In the genomic region with DNA sequence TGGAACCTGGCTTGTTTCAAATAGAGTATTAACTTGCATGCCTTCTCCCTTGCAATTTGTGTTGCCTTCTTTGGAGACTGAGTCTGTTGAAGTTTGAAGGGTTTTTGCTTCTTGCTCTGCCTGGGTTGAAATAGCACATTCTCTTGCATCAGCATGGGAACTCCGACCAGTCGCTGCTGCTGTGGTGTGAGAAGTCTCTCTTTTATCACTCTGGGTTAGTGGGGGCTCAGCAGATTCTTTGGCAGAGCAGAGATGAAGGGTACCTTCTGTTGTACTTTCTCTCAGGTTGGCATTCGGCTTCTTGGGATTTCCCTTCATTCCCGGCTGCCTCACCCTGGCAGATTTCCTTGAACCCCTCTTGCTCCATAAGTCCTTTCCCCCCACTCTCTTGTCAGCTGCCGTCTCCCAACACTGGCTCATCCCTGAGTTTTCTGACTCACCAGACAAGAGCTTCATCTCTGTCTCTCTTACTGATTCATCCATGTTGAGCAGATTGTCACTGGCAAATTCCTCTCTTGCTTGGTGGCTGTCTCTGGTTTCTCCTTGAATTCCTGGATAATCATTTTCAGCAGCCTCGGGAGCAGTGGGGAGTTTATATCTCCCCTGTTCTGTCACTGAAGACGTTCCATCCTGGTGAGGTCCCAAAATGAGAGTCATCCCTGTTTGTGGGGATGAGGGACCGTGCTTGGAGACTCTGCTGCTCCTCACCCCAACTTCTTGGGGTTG, we compare ENCODE assay signal across 8 cellular contexts. TPM values are rescaled to one million over a fixed set of nuclear protein-coding genes. Genes with fewer than 3 reads are reported as not detected.
DNase-seq lines count a peak whose midpoint lies in the region; ATAC-seq and TF ChIP-seq lines count a peak whose summit lies in the region.

No MANE protein-coding gene starts in this region.

- no peak overlapping the region for H3K9ac ChIP-seq in PC-3 (ENCODE audit: low read length)

- TF ChIP-seq CTCF in PC-3 (conservative IDR thresholded peaks at IDR 0.05; ENCODE audit: low read depth, low read length) = no peak

- H4K20me1 ChIP-seq in PC-3 (ENCODE audit: low read length) = no peaks in the 10 kb centered on the region

- H3F3A ChIP-seq in PC-3 (ENCODE audit: low read length, unreplicated experiment) = no peaks in the 10 kb centered on the region

- no peak overlapping the region for H3K27ac ChIP-seq in PC-3 (ENCODE audit: low read length)

- POLR2A ChIA-PET in PC-3 (lab: Charles Lee; ENCODE audit: unreplicated experiment) = no interaction called here

- intact Hi-C loops in PC-3 (cut with micrococcal nuclease) = no loop called here

- H3K4me1 ChIP-seq in PC-3 (ENCODE audit: insufficient read depth, low read length) (peaks cover 21% of the 10 kb centered on the region), neuron (ENCODE audit: insufficient read depth, low read length) (peaks cover 68% of the 10 kb centered on the region)

- DNase-seq in ELR (ENCODE audit: low read depth) (peak; percentile 92), PC-3 (peak; percentile 25), fibroblast of peridontal ligament (ENCODE audit: extremely low read depth) (peak; percentile 85), KG1 (lab: John Stamatoyannopoulos, UW) (no peak), CD1c-positive myeloid dendritic cell (ENCODE audit: extremely low spot score) (no peak)

- H3K27me3 ChIP-seq in PC-3 (ENCODE audit: low read length) = no peaks in the 10 kb centered on the region
- H3K27me3 ChIP-seq in neuron (ENCODE audit: insufficient read depth, low read length) = no peaks in the 10 kb centered on the region

- no peaks in the 10 kb centered on the region for H3K9me3 ChIP-seq in PC-3 (ENCODE audit: low read length)
- peaks cover 9% of the 10 kb centered on the region for H3K9me3 ChIP-seq in neuron (ENCODE audit: low read length)

- H3K4me3 ChIP-seq in PC-3 (ENCODE audit: low read length) = no peak overlapping the region
- H3K4me3 ChIP-seq in neuron (ENCODE audit: low read length) = peak overlapping the region; percentile 60

- H3K79me2 ChIP-seq in PC-3 (ENCODE audit: low read length) = no peaks in the 10 kb centered on the region

- H2AFZ ChIP-seq in PC-3 (ENCODE audit: low read length) (no peak overlapping the region), neuron (ENCODE audit: low read depth, low read length) (peak overlapping the region; percentile 48)

- no peak overlapping the region for H3K4me2 ChIP-seq in PC-3 (ENCODE audit: low read length)

- no peak for ATAC-seq in PC-3
- ATAC-seq in GM18873 (IDR thresholded peaks at IDR 0.05; ENCODE audit: low FRiP score, unreplicated experiment) = no peak
- ATAC-seq in HG03139 (IDR thresholded peaks at IDR 0.05; ENCODE audit: unreplicated experiment) = no peak

- H3K36me3 ChIP-seq in PC-3 (ENCODE audit: low read depth, low read length) = no peaks in the 10 kb centered on the region
- H3K36me3 ChIP-seq in neuron (ENCODE audit: insufficient read depth, low read length) = peaks cover 6% of the 10 kb centered on the region

- no TSS peak for BruUV-seq in PC-3 (replicated peaks; lab: Mats Ljungman, UMichigan)

- H3K9me2 ChIP-seq in PC-3 (replicated peaks; ENCODE audit: low read length) = no peaks in the 10 kb centered on the region

- CTCF ChIA-PET in PC-3 (lab: Charles Lee) = no interaction called here

RNA-seq across cellular contexts. Expression of gene ALPK2, which starts 49.9 kb away (rescaled TPM):
- 0.04 TPM in 1 of 2 replicates, not detected in the other for total RNA-seq in PC-3 (2014; rRNA removed)

Comparison
In these comparisons a context has a peak if more than half of its experiments do, and no peak if none do; other contexts are left out.
1. DNase-seq: peak in ELR (single experiment), PC-3 (single experiment) and fibroblast of peridontal ligament (single experiment); none in KG1 (single experiment) and CD1c-positive myeloid dendritic cell (single experiment).